8 cellular contexts compared by ENCODE assay signal in the genomic region with DNA sequence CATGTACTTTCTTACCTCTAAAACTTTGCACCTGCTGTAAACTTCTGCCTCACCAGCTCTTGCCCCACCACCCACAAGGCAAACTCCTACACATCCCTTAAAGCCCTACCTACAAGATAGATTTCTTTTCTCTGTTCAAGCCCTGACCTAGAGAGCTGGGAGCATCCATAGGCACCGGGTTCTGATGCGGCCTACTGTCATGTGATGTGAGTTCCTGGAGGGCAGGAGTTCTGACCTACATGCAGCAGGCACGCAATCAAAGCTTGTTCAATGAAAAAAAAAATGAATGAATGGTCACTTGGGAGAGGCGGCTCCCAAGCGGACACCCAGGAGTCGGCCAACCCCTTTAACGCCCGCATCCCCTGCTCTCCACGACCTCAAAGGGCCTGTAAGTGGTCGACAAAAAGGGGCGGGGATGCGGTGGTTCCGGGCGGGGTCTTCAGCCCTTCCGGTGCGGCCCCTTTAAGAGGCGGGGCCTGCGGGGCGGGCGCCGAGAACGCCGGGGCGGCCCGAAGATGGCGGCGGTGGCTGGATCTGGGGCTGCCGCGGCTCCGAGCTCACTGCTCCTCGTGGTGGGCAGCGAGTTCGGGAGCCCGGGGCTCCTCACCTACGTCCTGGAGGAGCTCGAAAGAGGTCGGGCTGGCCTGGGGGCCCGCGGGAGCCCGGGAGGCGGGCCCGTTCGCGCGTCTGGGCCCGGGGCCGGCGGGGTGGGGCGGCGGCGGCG. TPM values are rescaled to one million over a fixed set of nuclear protein-coding genes. Genes with fewer than 3 reads are reported as not detected.
DNase-seq lines count a peak whose midpoint lies in the region; ATAC-seq lines count a peak whose summit lies in the region.

A gene with protein sequence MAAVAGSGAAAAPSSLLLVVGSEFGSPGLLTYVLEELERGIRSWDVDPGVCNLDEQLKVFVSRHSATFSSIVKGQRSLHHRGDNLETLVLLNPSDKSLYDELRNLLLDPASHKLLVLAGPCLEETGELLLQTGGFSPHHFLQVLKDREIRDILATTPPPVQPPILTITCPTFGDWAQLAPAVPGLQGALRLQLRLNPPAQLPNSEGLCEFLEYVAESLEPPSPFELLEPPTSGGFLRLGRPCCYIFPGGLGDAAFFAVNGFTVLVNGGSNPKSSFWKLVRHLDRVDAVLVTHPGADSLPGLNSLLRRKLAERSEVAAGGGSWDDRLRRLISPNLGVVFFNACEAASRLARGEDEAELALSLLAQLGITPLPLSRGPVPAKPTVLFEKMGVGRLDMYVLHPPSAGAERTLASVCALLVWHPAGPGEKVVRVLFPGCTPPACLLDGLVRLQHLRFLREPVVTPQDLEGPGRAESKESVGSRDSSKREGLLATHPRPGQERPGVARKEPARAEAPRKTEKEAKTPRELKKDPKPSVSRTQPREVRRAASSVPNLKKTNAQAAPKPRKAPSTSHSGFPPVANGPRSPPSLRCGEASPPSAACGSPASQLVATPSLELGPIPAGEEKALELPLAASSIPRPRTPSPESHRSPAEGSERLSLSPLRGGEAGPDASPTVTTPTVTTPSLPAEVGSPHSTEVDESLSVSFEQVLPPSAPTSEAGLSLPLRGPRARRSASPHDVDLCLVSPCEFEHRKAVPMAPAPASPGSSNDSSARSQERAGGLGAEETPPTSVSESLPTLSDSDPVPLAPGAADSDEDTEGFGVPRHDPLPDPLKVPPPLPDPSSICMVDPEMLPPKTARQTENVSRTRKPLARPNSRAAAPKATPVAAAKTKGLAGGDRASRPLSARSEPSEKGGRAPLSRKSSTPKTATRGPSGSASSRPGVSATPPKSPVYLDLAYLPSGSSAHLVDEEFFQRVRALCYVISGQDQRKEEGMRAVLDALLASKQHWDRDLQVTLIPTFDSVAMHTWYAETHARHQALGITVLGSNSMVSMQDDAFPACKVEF (plus strand): TSS at position 493 of the 724 bp plus-strand sequence. CDS start 23 bp downstream, at position 516.

- H3K4me3 ChIP-seq in mononuclear cell (ENCODE audit: low read length): peak within 1 kb of the TSS; percentile 67

- ATAC-seq in HG03103 (IDR thresholded peaks at IDR 0.05; ENCODE audit: low read depth, unreplicated experiment): peak; percentile 61

- peak; percentile 1 to 11 for DNase-seq in NCI-H187 (lab: John Stamatoyannopoulos, UW)
- DNase-seq in NCI-H187 treated with DMSO at 0.1 percent for 48 hours (lab: John Stamatoyannopoulos, UW): no peak
- DNase-seq in NOMO-1 (lab: John Stamatoyannopoulos, UW; ENCODE audit: unreplicated experiment in 2 of 2): peak; percentile 22 to 67
- peak; percentile 68 for DNase-seq in activated CD8-positive, alpha-beta memory T cell treated with anti-CD3 and anti-CD28 coated beads, Interleukin-2, amount 50 U/mL, for 4 hours
- DNase-seq in epidermal melanocyte (ENCODE audit: insufficient read length, low spot score): peak; percentile 90
- peak; percentile 60 for DNase-seq in stimulated activated CD8-positive, alpha-beta memory T cell treated with anti-CD3 and anti-CD28 coated beads, Interleukin-4, amount 100 ng/mL, for 24 hours (ENCODE audit: low read depth)

- no peaks in the 10 kb centered on the region for H3K27me3 ChIP-seq in mononuclear cell (ENCODE audit: insufficient read depth, low read length)

- H3K4me1 ChIP-seq in mononuclear cell (ENCODE audit: insufficient read depth, low read length): peaks cover 56% of the 10 kb centered on the region

- H3K9me3 ChIP-seq in mononuclear cell (ENCODE audit: low read depth, low read length): no peaks in the 10 kb centered on the region

RNA-seq across cellular contexts. Expression of the gene that starts here (rescaled TPM):
- 18.8 TPM for total RNA-seq in mononuclear cell
